ENCODE assay signal across 15 cellular contexts in the genomic region with DNA sequence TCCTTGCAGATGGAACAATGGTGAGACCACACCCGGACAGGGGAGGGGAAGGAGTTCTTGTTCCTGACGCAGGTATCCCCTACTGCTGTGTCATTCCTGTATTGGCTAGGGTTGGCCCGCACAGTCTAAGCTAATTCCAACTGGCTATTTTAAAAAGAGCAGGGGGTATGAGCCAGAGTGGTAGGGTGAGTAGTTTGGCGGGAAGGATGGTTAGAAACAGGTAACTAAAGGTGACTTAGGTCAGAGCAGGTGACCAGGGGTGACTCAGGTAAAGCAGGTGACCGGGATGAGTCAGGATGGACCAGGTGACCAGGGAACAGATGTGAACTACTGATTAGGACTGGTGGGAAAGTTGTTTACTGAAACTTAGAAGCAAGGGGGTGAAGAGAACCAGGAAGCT. TPM values are rescaled to one million over a fixed set of nuclear protein-coding genes. Genes with fewer than 3 reads are reported as not detected.
DNase-seq lines count a peak whose midpoint lies in the region; ATAC-seq and TF ChIP-seq lines count a peak whose summit lies in the region.
"Had no signal": no experiment of that assay in that cellular context is flagged by ENCODE, and none has a peak within 500 bp of the region (broad histone marks: within the 10 kb centered on the region; RNA-seq: fewer than 3 reads in every experiment).

No MANE protein-coding gene starts in this region.

- peaks cover 54% of the 10 kb centered on the region for H3K4me1 Mint-ChIP-seq in activated CD4-positive, alpha-beta memory T cell treated with anti-CD3 and anti-CD28 coated beads for 36 hours (ENCODE audit: low read depth)
- peaks cover 22% of the 10 kb centered on the region for H3K4me1 Mint-ChIP-seq in activated CD4-positive, alpha-beta memory T cell treated with anti-CD3 and anti-CD28 coated beads, Interleukin-2, amount 10 ng/mL, durations not matched to agents 7 days and 5 days
- H3K4me1 Mint-ChIP-seq in activated B cell treated with CpG ODN at 0.5 μM for 24 hours: peaks cover 45% of the 10 kb centered on the region
- peaks cover 47% of the 10 kb centered on the region for H3K4me1 Mint-ChIP-seq in stimulated activated memory B cell treated with anti-CD40 and anti-IgM and Interleukin-4, amounts not matched to agents 10 μg/mL and 1 μg/mL and 100 μg/mL, for 72 hours

- no peak for TF ChIP-seq CTCF in activated B cell treated with CpG ODN at 0.5 μM for 24 hours (IDR thresholded peaks at IDR 0.05)

- H3K9me3 Mint-ChIP-seq in activated CD4-positive, alpha-beta memory T cell treated with anti-CD3 and anti-CD28 coated beads for 36 hours: no peaks in the 10 kb centered on the region
- H3K9me3 Mint-ChIP-seq in activated CD4-positive, alpha-beta memory T cell treated with anti-CD3 and anti-CD28 coated beads, Interleukin-2, amount 10 ng/mL, durations not matched to agents 7 days and 5 days: no peaks in the 10 kb centered on the region
- no peaks in the 10 kb centered on the region for H3K9me3 Mint-ChIP-seq in activated B cell treated with CpG ODN at 0.5 μM for 24 hours
- no peaks in the 10 kb centered on the region for H3K9me3 Mint-ChIP-seq in stimulated activated memory B cell treated with anti-CD40 and anti-IgM and Interleukin-4, amounts not matched to agents 10 μg/mL and 1 μg/mL and 100 μg/mL, for 72 hours
- H3K9me3 Mint-ChIP-seq: activated naive CD8-positive, alpha-beta T cell treated with anti-CD3 and anti-CD28 coated beads, Interleukin-2, amount 10 ng/mL, durations not matched to agents 7 days and 5 days had no signal

- H3K27ac Mint-ChIP-seq in activated CD4-positive, alpha-beta memory T cell treated with anti-CD3 and anti-CD28 coated beads for 36 hours: peak overlapping the region; percentile 47
- no peak overlapping the region for H3K27ac Mint-ChIP-seq in activated CD4-positive, alpha-beta memory T cell treated with anti-CD3 and anti-CD28 coated beads, Interleukin-2, amount 10 ng/mL, durations not matched to agents 7 days and 5 days
- peak overlapping the region; percentile 51 for H3K27ac Mint-ChIP-seq in activated B cell treated with CpG ODN at 0.5 μM for 24 hours
- peak overlapping the region; percentile 45 for H3K27ac Mint-ChIP-seq in stimulated activated memory B cell treated with anti-CD40 and anti-IgM and Interleukin-4, amounts not matched to agents 10 μg/mL and 1 μg/mL and 100 μg/mL, for 72 hours
- H3K27ac Mint-ChIP-seq: activated naive CD8-positive, alpha-beta T cell treated with anti-CD3 and anti-CD28 coated beads, Interleukin-2, amount 10 ng/mL, durations not matched to agents 7 days and 5 days had no signal

- H3K27me3 Mint-ChIP-seq in activated CD4-positive, alpha-beta memory T cell treated with anti-CD3 and anti-CD28 coated beads for 36 hours: no peaks in the 10 kb centered on the region
- no peaks in the 10 kb centered on the region for H3K27me3 Mint-ChIP-seq in activated CD4-positive, alpha-beta memory T cell treated with anti-CD3 and anti-CD28 coated beads, Interleukin-2, amount 10 ng/mL, durations not matched to agents 7 days and 5 days
- H3K27me3 Mint-ChIP-seq in activated B cell treated with CpG ODN at 0.5 μM for 24 hours: no peaks in the 10 kb centered on the region
- H3K27me3 Mint-ChIP-seq in stimulated activated memory B cell treated with anti-CD40 and anti-IgM and Interleukin-4, amounts not matched to agents 10 μg/mL and 1 μg/mL and 100 μg/mL, for 72 hours: no peaks in the 10 kb centered on the region
- H3K27me3 Mint-ChIP-seq: activated naive CD8-positive, alpha-beta T cell treated with anti-CD3 and anti-CD28 coated beads, Interleukin-2, amount 10 ng/mL, durations not matched to agents 7 days and 5 days had no signal

- peaks cover 14% of the 10 kb centered on the region for H3K36me3 Mint-ChIP-seq in activated CD4-positive, alpha-beta memory T cell treated with anti-CD3 and anti-CD28 coated beads for 36 hours
- peaks cover 31% of the 10 kb centered on the region for H3K36me3 Mint-ChIP-seq in activated CD4-positive, alpha-beta memory T cell treated with anti-CD3 and anti-CD28 coated beads, Interleukin-2, amount 10 ng/mL, durations not matched to agents 7 days and 5 days (ENCODE audit: low read depth)
- H3K36me3 Mint-ChIP-seq in activated B cell treated with CpG ODN at 0.5 μM for 24 hours (ENCODE audit: low read depth): peaks cover 35% of the 10 kb centered on the region
- H3K36me3 Mint-ChIP-seq in stimulated activated memory B cell treated with anti-CD40 and anti-IgM and Interleukin-4, amounts not matched to agents 10 μg/mL and 1 μg/mL and 100 μg/mL, for 72 hours: peaks cover 11% of the 10 kb centered on the region

- ATAC-seq in activated B cell treated with CpG ODN at 0.5 μM for 24 hours (ENCODE audit: low read depth) (no peak), GM19035 (IDR thresholded peaks at IDR 0.05; ENCODE audit: unreplicated experiment) (no peak)
- no peak for ATAC-seq in stimulated activated memory B cell treated with anti-CD40 and anti-IgM and Interleukin-4, amounts not matched to agents 10 μg/mL and 1 μg/mL and 100 μg/mL, for 72 hours

- POLR2A ChIA-PET in activated CD4-positive, alpha-beta memory T cell treated with anti-CD3 and anti-CD28 coated beads for 36 hours (lab: Charles Lee): no interaction called here
- POLR2A ChIA-PET in activated CD4-positive, alpha-beta memory T cell treated with anti-CD3 and anti-CD28 coated beads, Interleukin-2, amount 10 ng/mL, durations not matched to agents 7 days and 5 days (lab: Charles Lee): no interaction called here
- POLR2A ChIA-PET in activated B cell treated with CpG ODN at 0.5 μM for 24 hours (lab: Charles Lee): no interaction called here

- DNase-seq in activated CD4-positive, alpha-beta memory T cell treated with anti-CD3 and anti-CD28 coated beads for 36 hours: no peak
- no peak for DNase-seq in activated CD4-positive, alpha-beta memory T cell treated with anti-CD3 and anti-CD28 coated beads, Interleukin-2, amount 10 ng/mL, durations not matched to agents 7 days and 5 days
- DNase-seq in activated B cell treated with CpG ODN at 0.5 μM for 24 hours (no peak), islet precursor cell (peak; percentile 89), NCI-H2107 treated with DMSO at 0.1 percent for 48 hours (lab: John Stamatoyannopoulos, UW; ENCODE audit: unreplicated experiment) (no peak), NCI-H446 treated with DMSO at 0.1 percent for 48 hours (lab: John Stamatoyannopoulos, UW) (no peak)
- DNase-seq: ACHN; activated naive CD8-positive, alpha-beta T cell treated with anti-CD3 and anti-CD28 coated beads, Interleukin-2, amount 10 ng/mL, durations not matched to agents 7 days and 5 days; DMS79 treated with DMSO at 0.1 percent for 48 hours; foreskin fibroblast; GOT3; NCI-H1694 treated with DMSO at 0.1 percent for 48 hours; upper lobe of left lung had no signal

- CTCF ChIA-PET in activated CD4-positive, alpha-beta memory T cell treated with anti-CD3 and anti-CD28 coated beads for 36 hours (lab: Charles Lee): no interaction called here
- CTCF ChIA-PET in activated CD4-positive, alpha-beta memory T cell treated with anti-CD3 and anti-CD28 coated beads, Interleukin-2, amount 10 ng/mL, durations not matched to agents 7 days and 5 days (lab: Charles Lee): interaction anchor here (0.5 kb wide), 1 partner anchor 16 kb away, joined by 3 read pairs; no protein-coding TSS in a partner anchor
- CTCF ChIA-PET in activated B cell treated with CpG ODN at 0.5 μM for 24 hours (lab: Charles Lee): interaction anchor here (0.8 kb wide), 1 partner anchor 20 kb away, joined by 3 read pairs; no protein-coding TSS in a partner anchor

- intact Hi-C loops in activated CD4-positive, alpha-beta memory T cell treated with anti-CD3 and anti-CD28 coated beads for 36 hours (cut with micrococcal nuclease): loop anchor here (5.0 kb wide), 1 partner anchor 41 kb away; no protein-coding TSS in a partner anchor
- intact Hi-C loops in activated B cell treated with CpG ODN at 0.5 μM for 24 hours (cut with micrococcal nuclease): no loop called here

- H3K4me3 Mint-ChIP-seq in activated CD4-positive, alpha-beta memory T cell treated with anti-CD3 and anti-CD28 coated beads for 36 hours: no peak overlapping the region
- H3K4me3 Mint-ChIP-seq in activated CD4-positive, alpha-beta memory T cell treated with anti-CD3 and anti-CD28 coated beads, Interleukin-2, amount 10 ng/mL, durations not matched to agents 7 days and 5 days: no peak overlapping the region
- H3K4me3 Mint-ChIP-seq in activated B cell treated with CpG ODN at 0.5 μM for 24 hours: no peak overlapping the region
- H3K4me3 Mint-ChIP-seq in stimulated activated memory B cell treated with anti-CD40 and anti-IgM and Interleukin-4, amounts not matched to agents 10 μg/mL and 1 μg/mL and 100 μg/mL, for 72 hours: no peak overlapping the region
- H3K4me3 Mint-ChIP-seq: activated naive CD8-positive, alpha-beta T cell treated with anti-CD3 and anti-CD28 coated beads, Interleukin-2, amount 10 ng/mL, durations not matched to agents 7 days and 5 days had no signal

RNA-seq across cellular contexts. Expression of gene ZNF292, which starts 58.0 kb away (rescaled TPM):
- 10 to 100 TPM; 51.9 to 52.5 TPM for total RNA-seq in activated CD4-positive, alpha-beta memory T cell treated with anti-CD3 and anti-CD28 coated beads for 36 hours
- total RNA-seq in activated CD4-positive, alpha-beta memory T cell treated with anti-CD3 and anti-CD28 coated beads, Interleukin-2, amount 10 ng/mL, durations not matched to agents 7 days and 5 days: 10 to 100 TPM; 58.8 to 59.3 TPM
- 54.8 and 66.6 TPM in 2 replicates for total RNA-seq in activated B cell treated with CpG ODN at 0.5 μM for 24 hours
